In genomic region chr1:182588460-182589396, GRCh38 we compare ENCODE assay signal across 8 cellular contexts. TPM values are rescaled to one million over a fixed set of nuclear protein-coding genes. Genes with fewer than 3 reads are reported as not detected.
DNase-seq lines count a peak whose midpoint lies in the region; ATAC-seq lines count a peak whose summit lies in the region.

Gene RNASEL (minus strand): TSS chr1:182589256. CDS start chr1:182586806, 2,450 bp downstream.

- peak; percentile 72 for ATAC-seq in GM21367 (IDR thresholded peaks at IDR 0.05; ENCODE audit: unreplicated experiment)

- DNase-seq in DMS79 (lab: John Stamatoyannopoulos, UW) (peak; percentile 65), HT1080 (ENCODE audit: low read depth) (peak; percentile 68), T-helper 1 cell (peak in 4 of 5 donors; percentile 30 to 79 (median 52)), astrocyte of the hippocampus (ENCODE audit: low read depth, low spot score) (peak; percentile 82), hippocampal formation (lab: John Stamatoyannopoulos, UW) (peak; percentile 16 to 46), renal cortical epithelial cell (ENCODE audit: low read depth) (peak; percentile 79), NCI-H2081 treated with DMSO at 0.1 percent for 48 hours (lab: John Stamatoyannopoulos, UW) (no peak)

RNA-seq across cellular contexts. Expression of gene RNASEL, which starts in this region (rescaled TPM):
- total RNA-seq in HT1080 (2014; rRNA removed; shearing (Covaris generic)) = 3.2 and 3.5 TPM in 2 replicates
- polyA plus RNA-seq in HT1080 (2015; cell fraction: cytosol; rRNA removed) = 1.9 and 2.4 TPM in 2 replicates
- 10.9 and 11.1 TPM in 2 replicates for polyA plus RNA-seq in HT1080 (2015; cell fraction: nucleus; rRNA removed)
- total RNA-seq in renal cortical epithelial cell = 7.8 and 16.0 TPM in 2 replicates
